In the genomic region with DNA sequence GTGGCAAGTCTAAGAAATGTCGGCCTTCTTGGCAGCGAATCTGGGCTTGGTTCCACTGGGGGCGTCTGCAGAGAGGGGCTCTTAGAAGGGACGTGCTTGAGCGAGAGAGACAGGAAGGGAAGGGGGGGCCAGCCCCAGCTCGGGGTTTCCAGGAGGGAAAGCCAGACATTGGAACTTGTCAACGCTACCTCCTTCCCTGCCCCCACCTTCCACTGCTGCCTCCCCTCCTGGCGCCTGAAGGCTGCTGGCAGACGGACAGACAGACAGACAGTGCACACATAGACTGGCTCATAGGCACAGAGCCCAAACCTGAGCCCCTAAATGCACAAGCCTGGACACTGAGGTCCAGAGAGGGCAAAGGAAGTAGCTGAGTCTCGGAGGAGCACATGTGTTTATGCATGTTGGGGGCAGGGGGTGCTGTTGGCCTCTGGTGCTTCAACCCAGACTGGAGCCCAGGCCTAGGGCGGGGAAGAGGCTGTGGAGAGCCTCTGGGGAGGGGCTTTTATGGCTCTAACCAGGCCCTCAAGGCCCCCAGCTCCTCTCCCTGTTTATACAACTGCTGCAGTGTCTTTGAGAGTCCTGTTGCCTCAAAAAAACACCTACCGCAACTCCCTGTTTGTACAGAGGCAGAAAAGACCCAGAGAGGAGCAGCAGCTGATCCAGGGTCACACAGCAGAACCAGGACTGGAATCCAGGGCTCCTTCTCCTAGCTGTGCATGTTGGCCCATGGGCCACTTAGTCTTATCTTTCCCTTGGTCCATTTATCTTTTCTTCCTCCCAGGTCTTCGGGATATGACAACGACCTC, we compare ENCODE assay signal across 8 cellular contexts. TPM values are rescaled to one million over a fixed set of nuclear protein-coding genes. Genes with fewer than 3 reads are reported as not detected.
A peak's percentile ranks its signal among the peaks of the same experiment; 100 is the strongest.
DNase-seq lines count a peak whose midpoint lies in the region; ATAC-seq and TF ChIP-seq lines count a peak whose summit lies in the region.

No MANE protein-coding gene starts in this region.

- H3K36me3 ChIP-seq in trophoblast cell (ENCODE audit: control insufficient read depth in 1 of 2, insufficient read depth in 2 of 2, low read length in 2 of 2): no peaks in the 10 kb centered on the region

- peak overlapping the region; percentile 96 for H3K27ac Mint-ChIP-seq in CD4-positive, alpha-beta T cell
- peak overlapping the region; percentile 92 to 94 for H3K27ac Mint-ChIP-seq in effector memory CD8-positive, alpha-beta T cell

- ATAC-seq in CD4-positive, alpha-beta T cell (ENCODE audit: poor library complexity): peak; percentile 13
- ATAC-seq in effector memory CD8-positive, alpha-beta T cell (replicated peaks): peak; percentile 8
- ATAC-seq in HG03196 (IDR thresholded peaks at IDR 0.05; ENCODE audit: unreplicated experiment) (no peak), HG03442 (IDR thresholded peaks at IDR 0.05; ENCODE audit: unreplicated experiment) (no peak)

- peak; percentile 38 to 70 (median 56) for DNase-seq in CD4-positive, alpha-beta T cell
- DNase-seq in NCI-H1092 treated with DMSO at 0.1 percent for 48 hours (lab: John Stamatoyannopoulos, UW): peak; percentile 89
- peak; percentile 74 to 80 for DNase-seq in activated CD4-positive, alpha-beta T cell treated with anti-CD3 and anti-CD28 coated beads, Interleukin-2, amount 50 U/mL, for 48 hours
- DNase-seq in effector memory CD8-positive, alpha-beta T cell: peak in 1 of 3 experiments; percentile 12
- no peak for DNase-seq in trophoblast cell
- no peak for DNase-seq in OCI-M1 (lab: John Stamatoyannopoulos, UW)

- POLR2A ChIA-PET in CD4-positive, alpha-beta T cell (lab: Charles Lee): interaction anchor here (0.5 to 2.5 kb wide), 15 partner anchors 33 to 149 kb away, joined by 3 to 21 read pairs (median 3); a partner anchor contains a TSS

- H3K4me3 ChIP-seq in trophoblast cell (ENCODE audit: low read depth, low read length): no peak overlapping the region

- H3K9ac ChIP-seq in trophoblast cell (ENCODE audit: low read length): no peak overlapping the region

- peak overlapping the region; percentile 14 for H2BK120ac ChIP-seq in trophoblast cell (ENCODE audit: insufficient read depth, low read length, poor library complexity)

- H3K4me1 ChIP-seq in trophoblast cell (ENCODE audit: control insufficient read depth in 1 of 2, insufficient read depth in 2 of 2, low read length in 2 of 2): peaks cover 69 to 76% of the 10 kb centered on the region in 2 experiments

- H3K23ac ChIP-seq in trophoblast cell (ENCODE audit: low read length): no peak overlapping the region

- intact Hi-C loops in CD4-positive, alpha-beta T cell (cut with DNase I, micrococcal nuclease): loop anchor here (1.0 to 10.0 kb wide), 9 partner anchors 33 to 142 kb away; a partner anchor contains a TSS

- peak overlapping the region; percentile 12 for H4K8ac ChIP-seq in trophoblast cell (ENCODE audit: low read depth, low read length)

- peak overlapping the region; percentile 17 for H2BK5ac ChIP-seq in trophoblast cell (ENCODE audit: low read depth, low read length, poor library complexity)

- no peaks in the 10 kb centered on the region for H3K9me3 ChIP-seq in CD4-positive, alpha-beta T cell (ENCODE audit: control insufficient read depth, low read length)
- H3K9me3 ChIP-seq in trophoblast cell (ENCODE audit: insufficient read depth, low read depth, low read length): peaks cover 2% of the 10 kb centered on the region

- no peak overlapping the region for H2AK5ac ChIP-seq in trophoblast cell (ENCODE audit: low read length)

- H3K27me3 Mint-ChIP-seq in CD4-positive, alpha-beta T cell: no peaks in the 10 kb centered on the region
- no peaks in the 10 kb centered on the region for H3K27me3 Mint-ChIP-seq in effector memory CD8-positive, alpha-beta T cell

- H3K4ac ChIP-seq in trophoblast cell (ENCODE audit: low read depth, low read length): no peak overlapping the region

- H3K4me2 ChIP-seq in trophoblast cell (ENCODE audit: low read length): no peak overlapping the region

- peaks cover 34% of the 10 kb centered on the region for H3K79me1 ChIP-seq in trophoblast cell (ENCODE audit: low read length)

- H3K79me2 ChIP-seq in trophoblast cell (ENCODE audit: control insufficient read depth, insufficient read depth, low read length, poor library complexity): peaks cover 3% of the 10 kb centered on the region

- H3K27me3 ChIP-seq in CD4-positive, alpha-beta T cell (ENCODE audit: control insufficient read depth, insufficient read depth, low read length): no peaks in the 10 kb centered on the region
- no peaks in the 10 kb centered on the region for H3K27me3 ChIP-seq in trophoblast cell (ENCODE audit: insufficient read depth, low read length)

- WGBS in trophoblast cell (ENCODE audit: extremely low coverage, insufficient coverage, insufficient read length): no CpG with 5 or more reads among the region's 14 CpGs

- peak overlapping the region; percentile 86 for H3K27ac ChIP-seq in CD4-positive, alpha-beta T cell (ENCODE audit: low read depth, low read length)
- H3K27ac ChIP-seq in trophoblast cell (ENCODE audit: low read depth, low read length): peak overlapping the region; percentile 30

- peak overlapping the region; percentile 86 for H4K91ac ChIP-seq in trophoblast cell (ENCODE audit: low read depth, low read length)

- H3K14ac ChIP-seq in trophoblast cell (ENCODE audit: low read length): peak overlapping the region; percentile 29

- peak; percentile 61 for TF ChIP-seq CTCF in CD4-positive, alpha-beta T cell (IDR thresholded peaks at IDR 0.05)

- no peak overlapping the region for H2AFZ ChIP-seq in trophoblast cell (ENCODE audit: insufficient read depth, low read length, poor library complexity)

- CTCF ChIA-PET in CD4-positive, alpha-beta T cell (lab: Charles Lee): interaction anchor here (0.7 to 3.8 kb wide), 14 partner anchors 26 to 222 kb away, joined by 3 to 31 read pairs (median 4); a partner anchor contains a TSS

- peak overlapping the region; percentile 38 for H2BK12ac ChIP-seq in trophoblast cell (ENCODE audit: low read length)

- H3K4me1 Mint-ChIP-seq in CD4-positive, alpha-beta T cell (ENCODE audit: low read depth): peaks cover 84% of the 10 kb centered on the region
- peaks cover 41 to 52% of the 10 kb centered on the region in 2 donors for H3K4me1 Mint-ChIP-seq in effector memory CD8-positive, alpha-beta T cell (ENCODE audit: low read depth in 2 of 2)

- H4K12ac ChIP-seq in trophoblast cell (ENCODE audit: low read depth, low read length): no peak overlapping the region

- peaks cover 10% of the 10 kb centered on the region for H3K36me3 Mint-ChIP-seq in CD4-positive, alpha-beta T cell (ENCODE audit: low read depth)
- H3K36me3 Mint-ChIP-seq in effector memory CD8-positive, alpha-beta T cell (ENCODE audit: insufficient read depth): peaks cover 4% of the 10 kb centered on the region

- H3K9me3 Mint-ChIP-seq in CD4-positive, alpha-beta T cell: no peaks in the 10 kb centered on the region
- H3K9me3 Mint-ChIP-seq in effector memory CD8-positive, alpha-beta T cell: no peaks in the 10 kb centered on the region

- peak overlapping the region; percentile 25 for H3K18ac ChIP-seq in trophoblast cell (ENCODE audit: low read length)

- peak overlapping the region; percentile 91 for H3K4me3 Mint-ChIP-seq in CD4-positive, alpha-beta T cell
- H3K4me3 Mint-ChIP-seq in effector memory CD8-positive, alpha-beta T cell: peak overlapping the region; percentile 89 to 90

RNA-seq across cellular contexts. Expression of a gene that starts 33.1 kb away (rescaled TPM):
- 100 to 1,000 TPM; 119 to 121 TPM for total RNA-seq in CD4-positive, alpha-beta T cell
- polyA plus RNA-seq in trophoblast cell (2013): 54.5 and 57.3 TPM in 2 replicates

Comparison
In these comparisons a context has a peak if more than half of its experiments do, and no peak if none do; other contexts are left out.
1. ATAC-seq: peak in CD4-positive, alpha-beta T cell (single experiment) and effector memory CD8-positive, alpha-beta T cell (single experiment); none in HG03196 (single experiment) and HG03442 (single experiment).
2. DNase-seq: peak in CD4-positive, alpha-beta T cell (10 of 10), NCI-H1092 treated with DMSO at 0.1 percent for 48 hours (single experiment) and activated CD4-positive, alpha-beta T cell treated with anti-CD3 and anti-CD28 coated beads, Interleukin-2, amount 50 U/mL, for 48 hours (2 of 2); none in trophoblast cell (0 of 2) and OCI-M1 (single experiment).